In genomic region chr19:40279120-40279551, GRCh38 we compare ENCODE assay signal across 9 cellular contexts. TPM values are rescaled to one million over a fixed set of nuclear protein-coding genes. Genes with fewer than 3 reads are reported as not detected.
A peak's percentile ranks its signal among the peaks of the same experiment; 100 is the strongest.
DNase-seq lines count a peak whose midpoint lies in the region; ATAC-seq and TF ChIP-seq lines count a peak whose summit lies in the region.
"Had no signal": no experiment of that assay in that cellular context is flagged by ENCODE, and none has a peak within 500 bp of the region (broad histone marks: within the 10 kb centered on the region; RNA-seq: fewer than 3 reads in every experiment).

No MANE protein-coding gene starts in this region.

- no peak overlapping the region for H3K27ac Mint-ChIP-seq in activated T-helper 1 cell treated with anti-CD3 and anti-CD28 coated beads, Interleukin-12 subunit alpha, Interleukin-12 subunit beta, Interleukin-2, Interleukin-4 antibody, amounts not matched to agents 30 ng/mL and 10 ng/mL and 1 ng/mL, durations not matched to agents 14 hours and 24 hours and 36 hours

- H3K4me3 Mint-ChIP-seq in activated T-helper 1 cell treated with anti-CD3 and anti-CD28 coated beads, Interleukin-12 subunit alpha, Interleukin-12 subunit beta, Interleukin-2, Interleukin-4 antibody, amounts not matched to agents 30 ng/mL and 10 ng/mL and 1 ng/mL, durations not matched to agents 14 hours and 24 hours and 36 hours = no peak overlapping the region

- no peak overlapping the region for H3K9ac ChIP-seq in mammary epithelial cell (ENCODE audit: insufficient read depth, low read length)

- no peaks in the 10 kb centered on the region for H3K36me3 ChIP-seq in breast epithelium
- H3K36me3 ChIP-seq in mammary epithelial cell (ENCODE audit: insufficient read depth, low read length) = no peaks in the 10 kb centered on the region
- no peaks in the 10 kb centered on the region for H3K36me3 ChIP-seq in heart left ventricle
- H3K36me3 ChIP-seq in ovary = no peaks in the 10 kb centered on the region
- no peaks in the 10 kb centered on the region for H3K36me3 ChIP-seq in aorta (ENCODE audit: control insufficient read depth in 1 of 2, insufficient read depth in 2 of 2, low read length in 1 of 2)

- no peaks in the 10 kb centered on the region for H3K9me3 Mint-ChIP-seq in activated T-helper 1 cell treated with anti-CD3 and anti-CD28 coated beads, Interleukin-12 subunit alpha, Interleukin-12 subunit beta, Interleukin-2, Interleukin-4 antibody, amounts not matched to agents 30 ng/mL and 10 ng/mL and 1 ng/mL, durations not matched to agents 14 hours and 24 hours and 36 hours

- H3K4me3 ChIP-seq in breast epithelium = peak overlapping the region; percentile 14 to 56 (median 27)
- H3K4me3 ChIP-seq in mammary epithelial cell (replicated peaks in 1 of 3; ENCODE audit: insufficient read depth in 1 of 3, low read depth in 2 of 3, low read length in 3 of 3) = no peak overlapping the region
- peak overlapping the region in 10 of 12 donors; percentile 20 to 54 (median 34) for H3K4me3 ChIP-seq in heart left ventricle
- H3K4me3 ChIP-seq in ovary = peak overlapping the region; percentile 36
- H3K4me3 ChIP-seq in aorta (ENCODE audit: low read length in 2 of 2) = no peak overlapping the region

- CTCF ChIA-PET in mammary epithelial cell (lab: Charles Lee; ENCODE audit: low non-redundant PET) = no interaction called here

- H3K4me1 ChIP-seq in breast epithelium (peaks cover 9 to 28% of the 10 kb centered on the region in 2 donors), mammary epithelial cell (ENCODE audit: insufficient read depth, low read length) (peaks cover 25% of the 10 kb centered on the region), heart left ventricle (peaks cover 5 to 89% (median 79%) of the 10 kb centered on the region in 12 donors), ovary (ENCODE audit: insufficient read depth) (peaks cover 69% of the 10 kb centered on the region), aorta (ENCODE audit: control insufficient read depth in 1 of 2, insufficient read depth in 2 of 2, low read length in 2 of 2) (no peaks in the 10 kb centered on the region)

- no peak for DNase-seq in breast epithelium (ENCODE audit: low spot score in 2 of 2)
- DNase-seq in mammary epithelial cell = no peak
- DNase-seq in heart left ventricle = peak; percentile 79 to 90 (median 84)
- peak; percentile 81 to 89 (median 82) for DNase-seq in ovary
- DNase-seq in aorta = peak; percentile 68 to 86
- no peak for DNase-seq in T1000 (lab: John Stamatoyannopoulos, UW)
- DNase-seq in activated T-helper 1 cell treated with anti-CD3 and anti-CD28 coated beads, Interleukin-12 subunit alpha, Interleukin-12 subunit beta, Interleukin-2, Interleukin-4 antibody, amounts not matched to agents 30 ng/mL and 10 ng/mL and 1 ng/mL, durations not matched to agents 14 hours and 24 hours and 36 hours (ENCODE audit: low spot score) = no peak
- no peak for DNase-seq in activated CD4-positive, alpha-beta T cell treated with anti-CD3 and anti-CD28 coated beads for 4 hours

- H3K9me3 ChIP-seq in breast epithelium = no peaks in the 10 kb centered on the region
- H3K9me3 ChIP-seq in mammary epithelial cell (replicated peaks; ENCODE audit: insufficient read depth, low read length) = no peaks in the 10 kb centered on the region
- H3K9me3 ChIP-seq in heart left ventricle = no peaks in the 10 kb centered on the region
- no peaks in the 10 kb centered on the region for H3K9me3 ChIP-seq in ovary
- no peaks in the 10 kb centered on the region for H3K9me3 ChIP-seq in aorta (ENCODE audit: control insufficient read depth, low read length)

- H3K27me3 ChIP-seq in breast epithelium (no peaks in the 10 kb centered on the region), mammary epithelial cell (ENCODE audit: insufficient read depth, low read length) (no peaks in the 10 kb centered on the region), heart left ventricle (no peaks in the 10 kb centered on the region), ovary (no peaks in the 10 kb centered on the region), aorta (ENCODE audit: control insufficient read depth in 1 of 2, insufficient read depth in 2 of 2, low read length in 1 of 2) (no peaks in the 10 kb centered on the region)

- no peak overlapping the region for H2AFZ ChIP-seq in mammary epithelial cell (ENCODE audit: low read depth, low read length)

- H3K36me3 Mint-ChIP-seq in activated T-helper 1 cell treated with anti-CD3 and anti-CD28 coated beads, Interleukin-12 subunit alpha, Interleukin-12 subunit beta, Interleukin-2, Interleukin-4 antibody, amounts not matched to agents 30 ng/mL and 10 ng/mL and 1 ng/mL, durations not matched to agents 14 hours and 24 hours and 36 hours (ENCODE audit: low read depth) = peaks cover 4% of the 10 kb centered on the region

- in situ Hi-C loops in mammary epithelial cell (cut with MboI; ENCODE audit: low sequenced_read_pairs in 2 of 2) = no loop called here

- peaks cover 54% of the 10 kb centered on the region for H3K4me1 Mint-ChIP-seq in activated T-helper 1 cell treated with anti-CD3 and anti-CD28 coated beads, Interleukin-12 subunit alpha, Interleukin-12 subunit beta, Interleukin-2, Interleukin-4 antibody, amounts not matched to agents 30 ng/mL and 10 ng/mL and 1 ng/mL, durations not matched to agents 14 hours and 24 hours and 36 hours (ENCODE audit: low read depth)

- H3K27ac ChIP-seq in breast epithelium = peak overlapping the region; percentile 11 to 52
- H3K27ac ChIP-seq in mammary epithelial cell (ENCODE audit: insufficient read depth, low read depth, low read length) = no peak overlapping the region
- H3K27ac ChIP-seq in heart left ventricle = peak overlapping the region; percentile 49 to 98 (median 80)
- H3K27ac ChIP-seq in ovary = peak overlapping the region; percentile 23 to 73
- no peak overlapping the region for H3K27ac ChIP-seq in aorta (ENCODE audit: low read depth in 1 of 2, low read length in 2 of 2)

- no TSS peak for BruUV-seq in mammary epithelial cell (replicated peaks; lab: Mats Ljungman, UMichigan)

- dilution Hi-C loops in mammary epithelial cell (cut with HindIII; ENCODE audit: low sequenced_read_pairs) = no loop called here

- H3K27me3 Mint-ChIP-seq in activated T-helper 1 cell treated with anti-CD3 and anti-CD28 coated beads, Interleukin-12 subunit alpha, Interleukin-12 subunit beta, Interleukin-2, Interleukin-4 antibody, amounts not matched to agents 30 ng/mL and 10 ng/mL and 1 ng/mL, durations not matched to agents 14 hours and 24 hours and 36 hours (ENCODE audit: insufficient read depth) = no peaks in the 10 kb centered on the region

- no peak for TF ChIP-seq CTCF in breast epithelium (IDR thresholded peaks at IDR 0.05)
- no peak for TF ChIP-seq CTCF in mammary epithelial cell (conservative IDR thresholded peaks at IDR 0.05 in 1 of 2, IDR thresholded peaks at IDR 0.05 in 1 of 2; ENCODE audit: extremely low read depth in 1 of 2, insufficient read depth in 1 of 2, low read depth in 1 of 2, low read length in 2 of 2)
- peak in 3 of 12 donors; percentile 31 to 43 (median 39) for TF ChIP-seq CTCF in heart left ventricle (IDR thresholded peaks at IDR 0.05)
- TF ChIP-seq CTCF in ovary (IDR thresholded peaks at IDR 0.05) = no peak

- TF ChIP-seq EP300 in ovary (IDR thresholded peaks at IDR 0.05) = no peak

- intact Hi-C loops in breast epithelium (cut with DNase I; ENCODE audit: low total_unique reads) (no loop called here), mammary epithelial cell (cut with micrococcal nuclease) (no loop called here), heart left ventricle (cut with DNase I) (no loop called here), ovary (cut with DNase I) (no loop called here), aorta (cut with DNase I) (no loop called here)
- intact Hi-C loops in activated T-helper 1 cell treated with anti-CD3 and anti-CD28 coated beads, Interleukin-12 subunit alpha, Interleukin-12 subunit beta, Interleukin-2, Interleukin-4 antibody, amounts not matched to agents 30 ng/mL and 10 ng/mL and 1 ng/mL, durations not matched to agents 14 hours and 24 hours and 36 hours (cut with micrococcal nuclease) = no loop called here

- peaks cover 96% of the 10 kb centered on the region for H3K79me2 ChIP-seq in mammary epithelial cell (ENCODE audit: insufficient read depth, low read length)

- TF ChIP-seq POLR2A in breast epithelium (IDR thresholded peaks at IDR 0.05) (no peak), heart left ventricle (IDR thresholded peaks at IDR 0.05) (no peak), ovary (IDR thresholded peaks at IDR 0.05) (no peak)

- 58% methylated on average over 4 of the region's 15 CpGs for WGBS in mammary epithelial cell (ENCODE audit: low coverage, missing lambda C conversion rate)
- 34 to 47% (median 43%) methylated on average over 7 to 15 of the region's 15 CpGs for WGBS in heart left ventricle, 4 donors
- WGBS in ovary, 3 donors = 11 to 30% (median 12%) methylated on average over 15 of the region's 15 CpGs
- WGBS in aorta, 2 donors = 10 to 20% methylated on average over 14 to 15 of the region's 15 CpGs

- peaks cover 2% of the 10 kb centered on the region for H4K20me1 ChIP-seq in mammary epithelial cell (ENCODE audit: insufficient read depth, low read length)

- H3K4me2 ChIP-seq in mammary epithelial cell (ENCODE audit: insufficient read depth, low read depth, low read length) = no peak overlapping the region

- ATAC-seq in heart left ventricle (peak; percentile 70 to 83 (median 78)), aorta (ENCODE audit: low FRiP score) (peak; percentile 72)

RNA-seq across cellular contexts. Expression of gene AKT2, which starts 6.0 kb away (rescaled TPM):
- 10 to 100 TPM; 83.4 to 88.3 (median 84.9) TPM for total RNA-seq in breast epithelium
- 100 to 1,000 TPM in 1 of 2 donors, 10 to 100 TPM in 1; 87.5 to 124 TPM for total RNA-seq in mammary epithelial cell
- 116 TPM for polyA plus RNA-seq in mammary epithelial cell
- 261 TPM for polyA minus RNA-seq in mammary epithelial cell
- 100 to 1,000 TPM in 7 of 9 donors, 10 to 100 TPM in 2; 81.8 to 132 (median 113) TPM for total RNA-seq in heart left ventricle
- 10 to 100 TPM; 71.0 to 91.0 TPM for polyA plus RNA-seq in heart left ventricle
- 100 to 1,000 TPM in 5 of 7 donors, 10 to 100 TPM in 2; 78.4 to 160 (median 141) TPM for total RNA-seq in ovary
- polyA plus RNA-seq in ovary = 10 to 100 TPM; 81.2 to 82.0 TPM
- total RNA-seq in aorta = 100 to 1,000 TPM; 104 to 131 TPM
- 10 to 100 TPM; 24.8 to 74.3 TPM for polyA plus RNA-seq in aorta
- total RNA-seq in activated T-helper 1 cell treated with anti-CD3 and anti-CD28 coated beads, Interleukin-12 subunit alpha, Interleukin-12 subunit beta, Interleukin-2, Interleukin-4 antibody, amounts not matched to agents 30 ng/mL and 10 ng/mL and 1 ng/mL, durations not matched to agents 14 hours and 24 hours and 36 hours = 160 and 170 TPM in 2 replicates

RNA-seq across cellular contexts. Expression of gene CCNP, which starts 52.6 kb away (rescaled TPM):
- total RNA-seq in breast epithelium (1 to 10 TPM in 1 of 3 donors, under 1 TPM in 1, not detected in 1; 0.29 to 2.3 TPM), mammary epithelial cell (under 1 TPM in 1 of 2 donors, not detected in 1; 0.26 TPM), heart left ventricle (under 1 TPM in 2 of 9 donors, not detected in 7; 0.21 to 0.75 TPM), ovary (under 1 TPM; 0.35 to 0.83 (median 0.43) TPM), aorta (under 1 TPM; 0.42 to 0.81 TPM)
- polyA plus RNA-seq in mammary epithelial cell (not detected), heart left ventricle (not detected), ovary (under 1 TPM; 0.17 to 0.22 TPM), aorta (under 1 TPM; 0.31 to 0.50 TPM)
- not detected for polyA minus RNA-seq in mammary epithelial cell
- total RNA-seq in activated T-helper 1 cell treated with anti-CD3 and anti-CD28 coated beads, Interleukin-12 subunit alpha, Interleukin-12 subunit beta, Interleukin-2, Interleukin-4 antibody, amounts not matched to agents 30 ng/mL and 10 ng/mL and 1 ng/mL, durations not matched to agents 14 hours and 24 hours and 36 hours = 0.12 TPM in 1 of 2 replicates, not detected in the other
- total RNA-seq: bronchial epithelial cell had no signal

Comparison
In these comparisons a context has a peak if more than half of its experiments do, and no peak if none do; other contexts are left out.
1. H3K27ac ChIP-seq: peak in breast epithelium (2 of 2), heart left ventricle (12 of 12) and ovary (2 of 2); none in mammary epithelial cell (single experiment) and aorta (0 of 2).
2. H3K4me3 ChIP-seq: peak in breast epithelium (3 of 3), heart left ventricle (10 of 12) and ovary (single experiment); none in mammary epithelial cell (0 of 3) and aorta (0 of 2).
3. DNase-seq: peak in heart left ventricle (5 of 5), ovary (5 of 5) and aorta (2 of 2); none in breast epithelium (0 of 2), mammary epithelial cell (single experiment), T1000 (single experiment), activated T-helper 1 cell treated with anti-CD3 and anti-CD28 coated beads, Interleukin-12 subunit alpha, Interleukin-12 subunit beta, Interleukin-2, Interleukin-4 antibody, amounts not matched to agents 30 ng/mL and 10 ng/mL and 1 ng/mL, durations not matched to agents 14 hours and 24 hours and 36 hours (single experiment) and activated CD4-positive, alpha-beta T cell treated with anti-CD3 and anti-CD28 coated beads for 4 hours (0 of 2).